Comparison of ENCODE assay signal across 8 cellular contexts in genomic region chr7:122528879-122529481, GRCh38.
DNase-seq lines count a peak whose midpoint lies in the region; ATAC-seq and TF ChIP-seq lines count a peak whose summit lies in the region.

No MANE protein-coding gene starts in this region.

- no peak overlapping the region for H3K4me3 ChIP-seq in breast epithelium
- H3K4me3 ChIP-seq in astrocyte of the spinal cord (ENCODE audit: low read depth, low read length): no peak overlapping the region
- no peak overlapping the region for H3K4me3 ChIP-seq in liver (ENCODE audit: low read depth in 1 of 3, low read length in 3 of 3)

- CTCF ChIA-PET in MCF 10A (lab: Yijun Ruan, JAX): interaction anchor here (0.6 to 7.3 kb wide), 8 partner anchors 13 to 501 kb away, joined by 3 to 186 read pairs (median 5); no protein-coding TSS in a partner anchor

- no peak overlapping the region for H3K27ac ChIP-seq in breast epithelium
- H3K27ac ChIP-seq in liver (ENCODE audit: low read depth in 1 of 2, low read length in 2 of 2): no peak overlapping the region

- TF ChIP-seq POLR2A in breast epithelium (IDR thresholded peaks at IDR 0.05): no peak

- no peaks in the 10 kb centered on the region for H3K9me3 ChIP-seq in breast epithelium
- no peaks in the 10 kb centered on the region for H3K9me3 ChIP-seq in liver (ENCODE audit: control insufficient read depth in 4 of 4, low read length in 3 of 4)

- no peak overlapping the region for H3K27ac Mint-ChIP-seq in MCF 10A (ENCODE audit: low read depth, unreplicated experiment)

- POLR2A ChIA-PET in MCF 10A (lab: Yijun Ruan, JAX): interaction anchor here (0.7 kb wide), 1 partner anchor 200 kb away, joined by 3 read pairs; no protein-coding TSS in a partner anchor

- ATAC-seq in HG03039 (IDR thresholded peaks at IDR 0.05; ENCODE audit: unreplicated experiment): no peak
- ATAC-seq in HG02938 (IDR thresholded peaks at IDR 0.05; ENCODE audit: unreplicated experiment): no peak

- in situ Hi-C loops in astrocyte of the spinal cord (cut with HindIII; ENCODE audit: low sequenced_read_pairs): no loop called here

- H3K27me3 ChIP-seq in breast epithelium (no peaks in the 10 kb centered on the region), liver (ENCODE audit: control insufficient read depth in 4 of 4, insufficient read depth in 4 of 4, low read length in 3 of 4) (no peaks in the 10 kb centered on the region)

- no peak overlapping the region for H3K4me3 Mint-ChIP-seq in MCF 10A (ENCODE audit: unreplicated experiment)

- intact Hi-C loops in MCF 10A (cut with micrococcal nuclease) (loop anchor here (1.0 to 2.0 kb wide), 3 partner anchors 310 to 514 kb away; no protein-coding TSS in a partner anchor), breast epithelium (cut with DNase I; ENCODE audit: low total_unique reads) (no loop called here)

- no peaks in the 10 kb centered on the region for H3K9me3 Mint-ChIP-seq in MCF 10A (ENCODE audit: unreplicated experiment)

- H3K9ac ChIP-seq in liver (ENCODE audit: low read depth in 1 of 2, low read length in 2 of 2): no peak overlapping the region

- BruUV-seq in MCF 10A (replicated peaks; lab: Mats Ljungman, UMichigan): no TSS peak

- DNase-seq in MCF 10A (ENCODE audit: unreplicated experiment) (peak; percentile 46), breast epithelium (ENCODE audit: low spot score in 2 of 2) (no peak), NCI-H2029 (lab: John Stamatoyannopoulos, UW) (peak; percentile 35), astrocyte of the spinal cord (ENCODE audit: low read depth, low spot score) (peak; percentile 60)
- DNase-seq in activated effector memory CD4-positive, alpha-beta T cell treated with anti-CD3 and anti-CD28 coated beads, Interleukin-2, amount 50 U/mL, for 16 hours: no peak

- no peaks in the 10 kb centered on the region for H3K27me3 Mint-ChIP-seq in MCF 10A (ENCODE audit: insufficient read depth, unreplicated experiment)

- peak; percentile 42 for TF ChIP-seq CTCF in MCF 10A (IDR thresholded peaks at IDR 0.05; ENCODE audit: unreplicated experiment)
- TF ChIP-seq CTCF in breast epithelium (IDR thresholded peaks at IDR 0.05): peak in 1 of 3 donors; percentile 48
- TF ChIP-seq CTCF in astrocyte of the spinal cord (IDR thresholded peaks at IDR 0.05; ENCODE audit: low read depth, low read length): peak; percentile 42
- TF ChIP-seq CTCF in liver (IDR thresholded peaks at IDR 0.05; ENCODE audit: low read depth, low read length, missing input control): peak; percentile 36

- 15% methylated on average over 3 of the region's 3 CpGs for WGBS in liver

- H3K4me1 ChIP-seq in breast epithelium: no peaks in the 10 kb centered on the region
- H3K4me1 ChIP-seq in liver (ENCODE audit: control insufficient read depth in 4 of 4, insufficient read depth in 4 of 4, low read length in 3 of 4): no peaks in the 10 kb centered on the region

- no peaks in the 10 kb centered on the region for H3K36me3 ChIP-seq in breast epithelium
- no peaks in the 10 kb centered on the region for H3K36me3 ChIP-seq in liver (ENCODE audit: control insufficient read depth in 4 of 4, insufficient read depth in 3 of 4, low read depth in 1 of 4, low read length in 3 of 4)

- peak; percentile 71 to 80 for TF ChIP-seq RAD21 in liver (IDR thresholded peaks at IDR 0.05)

- no peaks in the 10 kb centered on the region for H3K36me3 Mint-ChIP-seq in MCF 10A (ENCODE audit: insufficient read depth, unreplicated experiment)

- H3K4me1 Mint-ChIP-seq in MCF 10A (ENCODE audit: insufficient read depth, unreplicated experiment): no peaks in the 10 kb centered on the region

TF ChIP-seq in liver, 16 proteins besides CTCF, POLR2A, EP300 and RAD21:
- TF ChIP-seq FOXA1 (IDR thresholded peaks at IDR 0.05): no peak
- no peak for TF ChIP-seq MAX (IDR thresholded peaks at IDR 0.05)
- TF ChIP-seq, protein P1, sequence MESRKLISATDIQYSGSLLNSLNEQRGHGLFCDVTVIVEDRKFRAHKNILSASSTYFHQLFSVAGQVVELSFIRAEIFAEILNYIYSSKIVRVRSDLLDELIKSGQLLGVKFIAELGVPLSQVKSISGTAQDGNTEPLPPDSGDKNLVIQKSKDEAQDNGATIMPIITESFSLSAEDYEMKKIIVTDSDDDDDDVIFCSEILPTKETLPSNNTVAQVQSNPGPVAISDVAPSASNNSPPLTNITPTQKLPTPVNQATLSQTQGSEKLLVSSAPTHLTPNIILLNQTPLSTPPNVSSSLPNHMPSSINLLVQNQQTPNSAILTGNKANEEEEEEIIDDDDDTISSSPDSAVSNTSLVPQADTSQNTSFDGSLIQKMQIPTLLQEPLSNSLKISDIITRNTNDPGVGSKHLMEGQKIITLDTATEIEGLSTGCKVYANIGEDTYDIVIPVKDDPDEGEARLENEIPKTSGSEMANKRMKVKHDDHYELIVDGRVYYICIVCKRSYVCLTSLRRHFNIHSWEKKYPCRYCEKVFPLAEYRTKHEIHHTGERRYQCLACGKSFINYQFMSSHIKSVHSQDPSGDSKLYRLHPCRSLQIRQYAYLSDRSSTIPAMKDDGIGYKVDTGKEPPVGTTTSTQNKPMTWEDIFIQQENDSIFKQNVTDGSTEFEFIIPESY (IDR thresholded peaks at IDR 0.05): no peak
- TF ChIP-seq HNF4G (IDR thresholded peaks at IDR 0.05): no peak
- no peak for TF ChIP-seq YY1 (IDR thresholded peaks at IDR 0.05)
- TF ChIP-seq, protein P2, sequence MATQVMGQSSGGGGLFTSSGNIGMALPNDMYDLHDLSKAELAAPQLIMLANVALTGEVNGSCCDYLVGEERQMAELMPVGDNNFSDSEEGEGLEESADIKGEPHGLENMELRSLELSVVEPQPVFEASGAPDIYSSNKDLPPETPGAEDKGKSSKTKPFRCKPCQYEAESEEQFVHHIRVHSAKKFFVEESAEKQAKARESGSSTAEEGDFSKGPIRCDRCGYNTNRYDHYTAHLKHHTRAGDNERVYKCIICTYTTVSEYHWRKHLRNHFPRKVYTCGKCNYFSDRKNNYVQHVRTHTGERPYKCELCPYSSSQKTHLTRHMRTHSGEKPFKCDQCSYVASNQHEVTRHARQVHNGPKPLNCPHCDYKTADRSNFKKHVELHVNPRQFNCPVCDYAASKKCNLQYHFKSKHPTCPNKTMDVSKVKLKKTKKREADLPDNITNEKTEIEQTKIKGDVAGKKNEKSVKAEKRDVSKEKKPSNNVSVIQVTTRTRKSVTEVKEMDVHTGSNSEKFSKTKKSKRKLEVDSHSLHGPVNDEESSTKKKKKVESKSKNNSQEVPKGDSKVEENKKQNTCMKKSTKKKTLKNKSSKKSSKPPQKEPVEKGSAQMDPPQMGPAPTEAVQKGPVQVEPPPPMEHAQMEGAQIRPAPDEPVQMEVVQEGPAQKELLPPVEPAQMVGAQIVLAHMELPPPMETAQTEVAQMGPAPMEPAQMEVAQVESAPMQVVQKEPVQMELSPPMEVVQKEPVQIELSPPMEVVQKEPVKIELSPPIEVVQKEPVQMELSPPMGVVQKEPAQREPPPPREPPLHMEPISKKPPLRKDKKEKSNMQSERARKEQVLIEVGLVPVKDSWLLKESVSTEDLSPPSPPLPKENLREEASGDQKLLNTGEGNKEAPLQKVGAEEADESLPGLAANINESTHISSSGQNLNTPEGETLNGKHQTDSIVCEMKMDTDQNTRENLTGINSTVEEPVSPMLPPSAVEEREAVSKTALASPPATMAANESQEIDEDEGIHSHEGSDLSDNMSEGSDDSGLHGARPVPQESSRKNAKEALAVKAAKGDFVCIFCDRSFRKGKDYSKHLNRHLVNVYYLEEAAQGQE (IDR thresholded peaks at IDR 0.05): no peak
- no peak for TF ChIP-seq EGR1 (IDR thresholded peaks at IDR 0.05; ENCODE audit: low read depth in 2 of 2)
- TF ChIP-seq GABPA (IDR thresholded peaks at IDR 0.05 in 1 of 2, conservative IDR thresholded peaks at IDR 0.05 in 1 of 2): no peak
- TF ChIP-seq HNF4A (conservative IDR thresholded peaks at IDR 0.05): no peak
- TF ChIP-seq RXRA (IDR thresholded peaks at IDR 0.05): no peak
- no peak for TF ChIP-seq JUND (IDR thresholded peaks at IDR 0.05)
- TF ChIP-seq, protein P3, sequence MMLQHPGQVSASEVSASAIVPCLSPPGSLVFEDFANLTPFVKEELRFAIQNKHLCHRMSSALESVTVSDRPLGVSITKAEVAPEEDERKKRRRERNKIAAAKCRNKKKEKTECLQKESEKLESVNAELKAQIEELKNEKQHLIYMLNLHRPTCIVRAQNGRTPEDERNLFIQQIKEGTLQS (IDR thresholded peaks at IDR 0.05): no peak
- no peak for TF ChIP-seq FOXA2 (IDR thresholded peaks at IDR 0.05)
TF ChIP-seq in liver: peak in this region for 0.

Comparison
In these comparisons a context has a peak if more than half of its experiments do, and no peak if none do; other contexts are left out.
1. DNase-seq: peak in MCF 10A (single experiment), NCI-H2029 (single experiment) and astrocyte of the spinal cord (single experiment); none in breast epithelium (0 of 2) and activated effector memory CD4-positive, alpha-beta T cell treated with anti-CD3 and anti-CD28 coated beads, Interleukin-2, amount 50 U/mL, for 16 hours (single experiment).